In the genomic region with DNA sequence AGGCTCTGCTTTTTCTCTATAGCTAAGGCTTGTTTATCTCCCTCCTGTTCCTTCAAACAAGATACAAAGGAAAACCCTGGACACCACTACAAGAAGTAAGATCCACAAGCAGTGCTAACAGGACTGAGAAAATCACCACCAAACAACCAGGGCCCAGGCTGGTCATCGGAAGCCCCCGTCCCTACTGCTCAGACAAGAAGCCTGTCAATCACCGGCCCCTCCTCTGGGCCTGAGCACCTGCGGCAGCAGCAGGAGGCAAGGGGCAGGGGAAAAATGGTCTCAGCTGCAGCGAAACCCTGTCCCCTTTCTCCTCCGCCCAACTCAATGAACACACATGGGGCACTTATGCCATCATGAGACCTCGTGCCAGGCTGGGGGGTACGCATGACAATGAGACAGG, we compare ENCODE assay signal across 1 cellular context.
TF ChIP-seq lines count a peak whose summit lies in the region.

No MANE protein-coding gene starts in this region.

TF ChIP-seq in H1, 55 proteins besides CTCF, POLR2A, EP300 and RAD21:
- TF ChIP-seq JUND (IDR thresholded peaks at IDR 0.05; ENCODE audit: low read length) = no peak
- no peak for TF ChIP-seq CTBP2 (IDR thresholded peaks at IDR 0.05; ENCODE audit: borderline replicate concordance, insufficient read depth, insufficient read length, low read length)
- no peak for TF ChIP-seq TCF12 (IDR thresholded peaks at IDR 0.05; ENCODE audit: low read depth, low read length)
- TF ChIP-seq KDM4A (IDR thresholded peaks at IDR 0.05; ENCODE audit: low read depth, low read length, severe bottlenecking) = no peak
- no peak for TF ChIP-seq HDAC2 (IDR thresholded peaks at IDR 0.05; ENCODE audit: borderline replicate concordance in 1 of 2, low read depth in 2 of 2, low read length in 2 of 2)
- no peak for TF ChIP-seq SIRT6 (IDR thresholded peaks at IDR 0.05; ENCODE audit: low read length)
- no peak for TF ChIP-seq ASH2L (IDR thresholded peaks at IDR 0.05; ENCODE audit: low read length)
- no peak for TF ChIP-seq TAF7 (optimal IDR thresholded peaks at IDR 0.05; ENCODE audit: borderline replicate concordance, low read depth, low read length)
- TF ChIP-seq BACH1 (IDR thresholded peaks at IDR 0.05; ENCODE audit: low read length) = no peak
- no peak for TF ChIP-seq ZNF274 (IDR thresholded peaks at IDR 0.05; ENCODE audit: borderline replicate concordance, extremely low read depth, low read length)
- TF ChIP-seq, protein P1, sequence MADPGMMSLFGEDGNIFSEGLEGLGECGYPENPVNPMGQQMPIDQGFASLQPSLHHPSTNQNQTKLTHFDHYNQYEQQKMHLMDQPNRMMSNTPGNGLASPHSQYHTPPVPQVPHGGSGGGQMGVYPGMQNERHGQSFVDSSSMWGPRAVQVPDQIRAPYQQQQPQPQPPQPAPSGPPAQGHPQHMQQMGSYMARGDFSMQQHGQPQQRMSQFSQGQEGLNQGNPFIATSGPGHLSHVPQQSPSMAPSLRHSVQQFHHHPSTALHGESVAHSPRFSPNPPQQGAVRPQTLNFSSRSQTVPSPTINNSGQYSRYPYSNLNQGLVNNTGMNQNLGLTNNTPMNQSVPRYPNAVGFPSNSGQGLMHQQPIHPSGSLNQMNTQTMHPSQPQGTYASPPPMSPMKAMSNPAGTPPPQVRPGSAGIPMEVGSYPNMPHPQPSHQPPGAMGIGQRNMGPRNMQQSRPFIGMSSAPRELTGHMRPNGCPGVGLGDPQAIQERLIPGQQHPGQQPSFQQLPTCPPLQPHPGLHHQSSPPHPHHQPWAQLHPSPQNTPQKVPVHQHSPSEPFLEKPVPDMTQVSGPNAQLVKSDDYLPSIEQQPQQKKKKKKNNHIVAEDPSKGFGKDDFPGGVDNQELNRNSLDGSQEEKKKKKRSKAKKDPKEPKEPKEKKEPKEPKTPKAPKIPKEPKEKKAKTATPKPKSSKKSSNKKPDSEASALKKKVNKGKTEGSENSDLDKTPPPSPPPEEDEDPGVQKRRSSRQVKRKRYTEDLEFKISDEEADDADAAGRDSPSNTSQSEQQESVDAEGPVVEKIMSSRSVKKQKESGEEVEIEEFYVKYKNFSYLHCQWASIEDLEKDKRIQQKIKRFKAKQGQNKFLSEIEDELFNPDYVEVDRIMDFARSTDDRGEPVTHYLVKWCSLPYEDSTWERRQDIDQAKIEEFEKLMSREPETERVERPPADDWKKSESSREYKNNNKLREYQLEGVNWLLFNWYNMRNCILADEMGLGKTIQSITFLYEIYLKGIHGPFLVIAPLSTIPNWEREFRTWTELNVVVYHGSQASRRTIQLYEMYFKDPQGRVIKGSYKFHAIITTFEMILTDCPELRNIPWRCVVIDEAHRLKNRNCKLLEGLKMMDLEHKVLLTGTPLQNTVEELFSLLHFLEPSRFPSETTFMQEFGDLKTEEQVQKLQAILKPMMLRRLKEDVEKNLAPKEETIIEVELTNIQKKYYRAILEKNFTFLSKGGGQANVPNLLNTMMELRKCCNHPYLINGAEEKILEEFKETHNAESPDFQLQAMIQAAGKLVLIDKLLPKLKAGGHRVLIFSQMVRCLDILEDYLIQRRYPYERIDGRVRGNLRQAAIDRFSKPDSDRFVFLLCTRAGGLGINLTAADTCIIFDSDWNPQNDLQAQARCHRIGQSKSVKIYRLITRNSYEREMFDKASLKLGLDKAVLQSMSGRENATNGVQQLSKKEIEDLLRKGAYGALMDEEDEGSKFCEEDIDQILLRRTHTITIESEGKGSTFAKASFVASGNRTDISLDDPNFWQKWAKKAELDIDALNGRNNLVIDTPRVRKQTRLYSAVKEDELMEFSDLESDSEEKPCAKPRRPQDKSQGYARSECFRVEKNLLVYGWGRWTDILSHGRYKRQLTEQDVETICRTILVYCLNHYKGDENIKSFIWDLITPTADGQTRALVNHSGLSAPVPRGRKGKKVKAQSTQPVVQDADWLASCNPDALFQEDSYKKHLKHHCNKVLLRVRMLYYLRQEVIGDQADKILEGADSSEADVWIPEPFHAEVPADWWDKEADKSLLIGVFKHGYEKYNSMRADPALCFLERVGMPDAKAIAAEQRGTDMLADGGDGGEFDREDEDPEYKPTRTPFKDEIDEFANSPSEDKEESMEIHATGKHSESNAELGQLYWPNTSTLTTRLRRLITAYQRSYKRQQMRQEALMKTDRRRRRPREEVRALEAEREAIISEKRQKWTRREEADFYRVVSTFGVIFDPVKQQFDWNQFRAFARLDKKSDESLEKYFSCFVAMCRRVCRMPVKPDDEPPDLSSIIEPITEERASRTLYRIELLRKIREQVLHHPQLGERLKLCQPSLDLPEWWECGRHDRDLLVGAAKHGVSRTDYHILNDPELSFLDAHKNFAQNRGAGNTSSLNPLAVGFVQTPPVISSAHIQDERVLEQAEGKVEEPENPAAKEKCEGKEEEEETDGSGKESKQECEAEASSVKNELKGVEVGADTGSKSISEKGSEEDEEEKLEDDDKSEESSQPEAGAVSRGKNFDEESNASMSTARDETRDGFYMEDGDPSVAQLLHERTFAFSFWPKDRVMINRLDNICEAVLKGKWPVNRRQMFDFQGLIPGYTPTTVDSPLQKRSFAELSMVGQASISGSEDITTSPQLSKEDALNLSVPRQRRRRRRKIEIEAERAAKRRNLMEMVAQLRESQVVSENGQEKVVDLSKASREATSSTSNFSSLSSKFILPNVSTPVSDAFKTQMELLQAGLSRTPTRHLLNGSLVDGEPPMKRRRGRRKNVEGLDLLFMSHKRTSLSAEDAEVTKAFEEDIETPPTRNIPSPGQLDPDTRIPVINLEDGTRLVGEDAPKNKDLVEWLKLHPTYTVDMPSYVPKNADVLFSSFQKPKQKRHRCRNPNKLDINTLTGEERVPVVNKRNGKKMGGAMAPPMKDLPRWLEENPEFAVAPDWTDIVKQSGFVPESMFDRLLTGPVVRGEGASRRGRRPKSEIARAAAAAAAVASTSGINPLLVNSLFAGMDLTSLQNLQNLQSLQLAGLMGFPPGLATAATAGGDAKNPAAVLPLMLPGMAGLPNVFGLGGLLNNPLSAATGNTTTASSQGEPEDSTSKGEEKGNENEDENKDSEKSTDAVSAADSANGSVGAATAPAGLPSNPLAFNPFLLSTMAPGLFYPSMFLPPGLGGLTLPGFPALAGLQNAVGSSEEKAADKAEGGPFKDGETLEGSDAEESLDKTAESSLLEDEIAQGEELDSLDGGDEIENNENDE (IDR thresholded peaks at IDR 0.05; ENCODE audit: insufficient replicate concordance, low read length) = no peak
- no peak for TF ChIP-seq TBP (IDR thresholded peaks at IDR 0.05; ENCODE audit: low read depth, low read length)
- no peak for TF ChIP-seq SP1 (IDR thresholded peaks at IDR 0.05; ENCODE audit: low read depth, low read length)
- TF ChIP-seq POLR2AphosphoS5 (IDR thresholded peaks at IDR 0.05; ENCODE audit: low read depth, low read length) = no peak
- TF ChIP-seq KDM1A (IDR thresholded peaks at IDR 0.05; ENCODE audit: borderline replicate concordance, low read length) = no peak
- TF ChIP-seq PHF8 (conservative IDR thresholded peaks at IDR 0.05; ENCODE audit: low read depth, low read length) = no peak
- TF ChIP-seq TAF1 (IDR thresholded peaks at IDR 0.05; ENCODE audit: low read depth, low read length) = no peak
- no peak for TF ChIP-seq BCL11A (IDR thresholded peaks at IDR 0.05; ENCODE audit: low read depth in 2 of 2, low read length in 2 of 2)
- no peak for TF ChIP-seq SRF (IDR thresholded peaks at IDR 0.05; ENCODE audit: low read depth, low read length)
- TF ChIP-seq NRF1 (IDR thresholded peaks at IDR 0.05; ENCODE audit: low read depth, low read length) = no peak
